ENCODE assay signal across 27 cellular contexts in genomic region chr11:64518928-64519327, GRCh38. TPM values are rescaled to one million over a fixed set of nuclear protein-coding genes. Genes with fewer than 3 reads are reported as not detected.
"Had no signal": no experiment of that assay in that cellular context is flagged by ENCODE, and none has a peak within 500 bp of the region (broad histone marks: within the 10 kb centered on the region; RNA-seq: fewer than 3 reads in every experiment).

No MANE protein-coding gene starts in this region.

- FAIRE-seq: endometrium, urothelium cell line had no signal

- H3K36me3 Mint-ChIP-seq: activated naive CD8-positive, alpha-beta T cell; natural killer cell treated with Interleukin-12 subunit alpha and Interleukin-12 subunit beta and Interleukin-15 and Interleukin-18, amount 100 ng/mL, for 72 hours; T-cell had no signal

- H3K4me3 Mint-ChIP-seq: activated naive CD8-positive, alpha-beta T cell; dendritic cell treated with granulocyte-macrophage colony-stimulating factor and Interleukin-4, amounts not matched to agents 40 ng/mL and 50 ng/mL, for 4 days; natural killer cell treated with Interleukin-12 subunit alpha and Interleukin-12 subunit beta and Interleukin-15 and Interleukin-18, amount 100 ng/mL, for 72 hours; T-cell; T-helper 2 cell treated with Interferon-gamma antibody and Interleukin-4, amounts not matched to agents 5 μg/mL and 100 μg/mL, for 36 hours had no signal

- H3K4me2 ChIP-seq: smooth muscle cell had no signal

- DNase-seq: activated CD4-positive, CD25-positive, alpha-beta regulatory T cell treated with anti-CD3 and anti-CD28 coated beads, Interleukin-2, amount 50 U/mL, for 72 hours; activated CD8-positive, alpha-beta memory T cell treated with anti-CD3 and anti-CD28 coated beads for 24 hours; activated CD8-positive, alpha-beta memory T cell treated with anti-CD3 and anti-CD28 coated beads, Interleukin-2, amount 50 U/mL, for 4 hours; effector CD4-positive, alpha-beta T cell; heart left ventricle; islet precursor cell; left cardiac atrium; retina; sigmoid colon; stimulated activated CD4-positive, alpha-beta T cell treated with anti-CD3 and anti-CD28 coated beads, Interleukin-4, amount 100 ng/mL, for 1 hour; stomach; T-cell; WERI-Rb-1 had no signal

- ATAC-seq: heart left ventricle, left cardiac atrium, SK-N-SH treated with all-trans-retinoic acid at 6 μM for 48 hours, T-cell had no signal

- H3K27ac Mint-ChIP-seq: activated naive CD8-positive, alpha-beta T cell; dendritic cell treated with granulocyte-macrophage colony-stimulating factor and Interleukin-4, amounts not matched to agents 40 ng/mL and 50 ng/mL, for 4 days; natural killer cell treated with Interleukin-12 subunit alpha and Interleukin-12 subunit beta and Interleukin-15 and Interleukin-18, amount 100 ng/mL, for 72 hours; progenitor cell of endocrine pancreas; T-cell; T-helper 2 cell treated with Interferon-gamma antibody and Interleukin-4, amounts not matched to agents 5 μg/mL and 100 μg/mL, for 36 hours had no signal

- H3K9me3 Mint-ChIP-seq: dendritic cell treated with granulocyte-macrophage colony-stimulating factor and Interleukin-4, amounts not matched to agents 40 ng/mL and 50 ng/mL, for 4 days; natural killer cell treated with Interleukin-12 subunit alpha and Interleukin-12 subunit beta and Interleukin-15 and Interleukin-18, amount 100 ng/mL, for 72 hours; T-helper 2 cell treated with Interferon-gamma antibody and Interleukin-4, amounts not matched to agents 5 μg/mL and 100 μg/mL, for 36 hours had no signal

- H3K36me3 ChIP-seq: cardiac muscle cell, heart left ventricle, sigmoid colon, stomach, suprapubic skin, tibial nerve, WERI-Rb-1 had no signal

- H3K4me1 ChIP-seq: heart left ventricle, sigmoid colon, stomach, suprapubic skin, tibial nerve had no signal

- H3K27ac ChIP-seq: cardiac muscle cell, heart left ventricle, sigmoid colon, stomach, suprapubic skin, tibial nerve, WERI-Rb-1 had no signal

- H3K4me1 Mint-ChIP-seq: T-cell had no signal

- H3K4me3 ChIP-seq: cardiac muscle cell, heart left ventricle, sigmoid colon, smooth muscle cell, stomach, suprapubic skin, tibial nerve had no signal

RNA-seq across cellular contexts. Expression of gene SLC22A11, which starts 36.8 kb away (rescaled TPM):
- total RNA-seq: cardiac muscle cell; fibroblast of villous mesenchyme; heart left ventricle; left cardiac atrium; natural killer cell treated with Interleukin-12 subunit alpha and Interleukin-12 subunit beta and Interleukin-15 and Interleukin-18, amount 100 ng/mL, for 72 hours; osteocyte; progenitor cell of endocrine pancreas; sigmoid colon; smooth muscle cell; stomach; suprapubic skin; T-cell; tibial nerve had no signal
- polyA plus RNA-seq: heart left ventricle, smooth muscle cell, stomach had no signal
